In the genomic region with DNA sequence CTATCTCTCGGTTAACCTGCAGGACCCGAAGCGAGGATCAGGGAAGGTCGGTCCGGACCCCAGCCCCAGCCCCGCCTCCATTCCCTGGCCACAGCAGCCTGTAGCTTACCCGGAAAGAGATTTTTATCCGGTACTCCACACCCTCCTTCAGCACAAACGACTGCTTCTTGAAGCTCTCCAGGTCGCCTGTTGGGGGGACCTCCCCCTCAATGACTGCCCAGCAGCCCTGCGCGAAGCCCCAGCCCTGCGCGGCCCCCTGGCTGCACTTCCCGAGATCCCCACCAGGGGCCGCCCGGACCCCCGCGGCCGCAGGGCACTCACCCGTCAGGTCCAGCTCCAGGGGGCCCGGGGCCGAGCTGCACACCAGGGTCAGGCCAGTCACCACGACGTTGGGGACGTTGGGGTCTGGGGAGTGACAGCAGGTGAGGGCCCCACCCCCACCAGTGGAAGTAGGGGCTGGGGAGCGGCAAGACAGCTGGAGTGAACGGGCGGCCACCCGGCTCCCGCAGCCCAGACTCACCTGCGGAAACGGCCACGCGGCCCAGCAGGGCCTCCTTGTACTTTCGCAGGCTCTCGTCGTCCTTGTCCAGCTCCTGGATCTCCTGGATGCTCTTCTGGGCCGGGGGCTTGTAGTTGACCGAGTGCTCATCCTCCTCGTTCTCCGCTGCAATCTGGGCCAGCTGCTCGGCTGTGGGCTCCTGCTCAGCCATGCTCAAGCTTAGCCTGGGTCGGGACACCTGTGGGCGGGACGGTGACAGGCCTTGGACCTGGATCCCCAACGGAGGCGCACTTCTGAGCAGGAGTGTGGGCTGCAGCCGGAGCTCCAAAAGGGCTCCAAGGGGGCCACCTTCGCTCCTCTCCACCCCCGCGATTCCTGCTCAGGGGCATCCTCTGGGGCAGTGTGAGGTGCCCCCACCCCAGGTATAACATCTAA, we compare ENCODE assay signal across 8 cellular contexts. TPM values are rescaled to one million over a fixed set of nuclear protein-coding genes. Genes with fewer than 3 reads are reported as not detected.
DNase-seq lines count a peak whose midpoint lies in the region; ATAC-seq, FAIRE-seq and TF ChIP-seq lines count a peak whose summit lies in the region.

No MANE protein-coding gene starts in this region.

- H3K4me3 ChIP-seq in OCI-LY7 (ENCODE audit: low read depth, low read length, poor library complexity, severe bottlenecking) (peak overlapping the region; percentile 97), K562 (peak overlapping the region; percentile 93)

- no peaks in the 10 kb centered on the region for H3K9me1 ChIP-seq in K562 (ENCODE audit: control insufficient read depth, insufficient read depth, low read length)

- POLR2A ChIA-PET in OCI-LY7 (lab: Charles Lee) (interaction anchor here (0.9 to 2.2 kb wide), 2 partner anchors 24 to 48 kb away, joined by 4 to 18 read pairs; no protein-coding TSS in a partner anchor), K562 (lab: Yijun Ruan, JAX) (interaction anchor here (0.5 to 2.6 kb wide), 26 partner anchors 9 to 527 kb away, joined by 3 to 13 read pairs (median 4); a partner anchor contains a TSS)

- TF ChIP-seq POLR2A in K562 (conservative IDR thresholded peaks at IDR 0.05) = no peak

- in situ Hi-C loops in K562 (cut with MboI) = no loop called here

- TF ChIP-seq RAD21 in K562 (CRISPR knock-in tag; conservative IDR thresholded peaks at IDR 0.05 in 1 of 2, IDR thresholded peaks at IDR 0.05 in 1 of 2) = peak; percentile 18 to 60; a peak in 3 of 4 replicates

- no peaks in the 10 kb centered on the region for H4K20me1 ChIP-seq in OCI-LY7 (ENCODE audit: insufficient read depth, low read length)
- H4K20me1 ChIP-seq in K562 (replicated peaks; ENCODE audit: control insufficient read depth, insufficient read depth, low read length) = peaks cover 37% of the 10 kb centered on the region

- peak; percentile 26 for FAIRE-seq in K562 (lab: Jason Lieb, UNC)

- WGBS in K562 (ENCODE audit: insufficient coverage, low coverage, missing lambda C conversion rate) = 8% methylated on average over 43 of the region's 52 CpGs

- peak overlapping the region; percentile 88 to 98 for H3K9ac ChIP-seq in K562 (ENCODE audit: insufficient read depth in 1 of 2, low read depth in 2 of 2, low read length in 2 of 2)

- H3K4me2 ChIP-seq in OCI-LY7 (ENCODE audit: low read length) = peak overlapping the region; percentile 98
- peak overlapping the region; percentile 93 for H3K4me2 ChIP-seq in K562 (ENCODE audit: insufficient read depth, low read length)

- no peaks in the 10 kb centered on the region for H3K27me3 ChIP-seq in K562 (ENCODE audit: control insufficient read depth in 2 of 2, insufficient read depth in 2 of 2, low read length in 2 of 2)

- DNase-seq in OCI-LY7 (ENCODE audit: low spot score) = peak; percentile 69
- peak; percentile 66 to 76 (median 71) for DNase-seq in K562 (ENCODE audit: extremely low read depth in 1 of 4, low spot score in 3 of 4)
- DNase-seq in islet precursor cell = peak; percentile 87
- DNase-seq in stimulated activated CD4-positive, alpha-beta T cell treated with anti-CD3 and anti-CD28 coated beads, Interleukin-4, amount 100 ng/mL, for 4 hours = peak; percentile 15 to 57
- no peak for DNase-seq in hepatic stellate cell (ENCODE audit: low spot score)

- peak overlapping the region; percentile 85 for H3K27ac ChIP-seq in OCI-LY7 (ENCODE audit: low read depth, low read length, poor library complexity, severe bottlenecking)
- peak overlapping the region; percentile 93 for H3K27ac ChIP-seq in K562 (ENCODE audit: extremely low read depth, low read depth, low read length)

- H3K9me3 ChIP-seq in OCI-LY7 (ENCODE audit: low read length) (no peaks in the 10 kb centered on the region), K562 (replicated peaks; ENCODE audit: control insufficient read depth, insufficient read depth, low read depth, low read length) (no peaks in the 10 kb centered on the region)

- intact Hi-C loops in OCI-LY7 (cut with micrococcal nuclease; ENCODE audit: unreplicated experiment) (loop anchor here (1.0 to 5.0 kb wide), 6 partner anchors 21 to 352 kb away; a partner anchor contains a TSS), K562 (cut with micrococcal nuclease) (no loop called here)

- ATAC-seq in K562 (peak; percentile 50), HG03039 (IDR thresholded peaks at IDR 0.05; ENCODE audit: unreplicated experiment) (no peak), GM19395 (IDR thresholded peaks at IDR 0.05; ENCODE audit: unreplicated experiment) (no peak)

- no peak overlapping the region for H2AFZ ChIP-seq in OCI-LY7 (ENCODE audit: low read length)
- no peak overlapping the region for H2AFZ ChIP-seq in K562 (ENCODE audit: low read depth, low read length)

- H3K4me1 ChIP-seq in OCI-LY7 (ENCODE audit: insufficient read depth, low read length, poor library complexity, severe bottlenecking) (peaks cover 64% of the 10 kb centered on the region), K562 (replicated peaks in 1 of 2; ENCODE audit: control insufficient read depth in 2 of 2, insufficient read depth in 2 of 2, low read length in 2 of 2) (peaks cover 29 to 80% of the 10 kb centered on the region in 2 experiments)

- no peaks in the 10 kb centered on the region for H3K9me2 ChIP-seq in OCI-LY7 (ENCODE audit: insufficient read depth, low read length)

- no peak for TF ChIP-seq EP300 in K562 (IDR thresholded peaks at IDR 0.05; ENCODE audit: low read length)

- CTCF ChIA-PET in OCI-LY7 (lab: Charles Lee; ENCODE audit: unreplicated experiment) (interaction anchor here (0.9 to 1.2 kb wide), 2 partner anchors 11 to 59 kb away, joined by 3 to 4 read pairs; no protein-coding TSS in a partner anchor), K562 (lab: Yijun Ruan, JAX; ENCODE audit: low intra/inter-chr PET ratio) (interaction anchor here (0.8 to 1.0 kb wide), 3 partner anchors 84 to 136 kb away, joined by 3 read pairs; no protein-coding TSS in a partner anchor)

- BruUV-seq in OCI-LY7 (replicated peaks; lab: Mats Ljungman, UMichigan) = no TSS peak
- BruUV-seq in K562 (replicated peaks; lab: Mats Ljungman, UMichigan) = no TSS peak

- peaks cover 63% of the 10 kb centered on the region for H3K36me3 ChIP-seq in OCI-LY7 (ENCODE audit: insufficient read depth, low read length)
- H3K36me3 ChIP-seq in K562 (ENCODE audit: control insufficient read depth, insufficient read depth, low read length) = peaks cover 44% of the 10 kb centered on the region; the same call in 2 of the 3 replicates

- H3K79me2 ChIP-seq in OCI-LY7 (ENCODE audit: insufficient read depth, low read depth, low read length) (peaks cover 31% of the 10 kb centered on the region), K562 (ENCODE audit: control insufficient read depth, insufficient read depth, low read length) (peaks cover 53% of the 10 kb centered on the region)

- TF ChIP-seq CTCF in GM12873 (IDR thresholded peaks at IDR 0.05; ENCODE audit: insufficient read depth, low read depth, low read length, missing control alignments) (peak; percentile 79), OCI-LY7 (conservative IDR thresholded peaks at IDR 0.05; ENCODE audit: low read length) (peak; percentile 94), K562 (IDR thresholded peaks at IDR 0.05 in 2 of 3, conservative IDR thresholded peaks at IDR 0.05 in 1 of 3; ENCODE audit: insufficient read depth in 2 of 3, low read depth in 1 of 3, low read length in 3 of 3) (peak; percentile 74 to 93 (median 90))

RNA-seq across cellular contexts. Expression of a gene that starts 1.6 kb away (rescaled TPM):
- total RNA-seq in OCI-LY7 (2014; rRNA removed; shearing (Covaris generic)) = 233 and 265 TPM in 2 replicates
- 663 and 715 TPM in 2 replicates for total RNA-seq in OCI-LY7 (2022)
- total RNA-seq in K562 (2011; cell fraction: chromatin; rRNA removed; ENCODE audit: low replicate concordance) = 54.5 and 180 TPM in 2 replicates
- 155 and 173 TPM in 2 replicates for total RNA-seq in K562 (2011; cell fraction: nucleolus; rRNA removed)
- total RNA-seq in K562 (2011; cell fraction: nucleoplasm; rRNA removed) = 62.4 and 82.4 TPM in 2 replicates
- total RNA-seq in K562 (2014; rRNA removed) = 110 and 146 TPM in 2 replicates
- 39.8 and 58.3 TPM in 2 replicates for total RNA-seq in K562 (2014; rRNA removed; fragmentation: Illumina TruSeq; extraction: Trizol)
- total RNA-seq in K562 (2015; rRNA removed; fragmentation: Illumina TruSeq; extraction: Trizol) = 105 and 107 TPM in 2 replicates
- 321 and 340 TPM in 2 replicates for total RNA-seq in K562 (2021)
- polyA plus RNA-seq in K562 (2011; rRNA removed) = 23.4 and 33.4 TPM in 2 replicates
- 25.4 and 72.4 TPM in 2 replicates for polyA plus RNA-seq in K562 (2011; cell fraction: cytosol; rRNA removed)
- 85.3 and 131 TPM in 2 replicates for polyA plus RNA-seq in K562 (2011; cell fraction: nucleus; rRNA removed)
- 235 and 249 TPM in 2 replicates for polyA plus RNA-seq in K562 (2012)
- 129 and 227 TPM in 2 replicates for polyA plus RNA-seq in K562 (2014; fragmentation: Illumina TruSeq; extraction: Trizol)
- polyA plus RNA-seq in K562 (2014; fragmentation: Nextera tagmentation; extraction: Ambion mirVana) = 10 to 100 TPM in 1 of 2 experiments, 1 to 10 TPM in 1; 9.6 to 11.2 TPM
- 97.6 and 114 TPM in 2 replicates for polyA plus RNA-seq in K562 (2014; rRNA removed)
- polyA minus RNA-seq in K562 (2011; rRNA and poly(A)+ RNA removed) = 8.6 and 11.9 TPM in 2 replicates
- 45.1 and 68.4 TPM in 2 replicates for polyA minus RNA-seq in K562 (2011; cell fraction: cytosol; rRNA and poly(A)+ RNA removed)
- polyA minus RNA-seq in K562 (2011; cell fraction: nucleus; rRNA and poly(A)+ RNA removed) = 61.9 and 68.2 TPM in 2 replicates

RNA-seq across cellular contexts. Expression of a gene that starts 9.2 kb away (rescaled TPM):
- total RNA-seq in OCI-LY7 (2014; rRNA removed; shearing (Covaris generic)) = 388 and 393 TPM in 2 replicates
- total RNA-seq in OCI-LY7 (2022) (502 and 577 TPM in 2 replicates), K562 (2014; rRNA removed) (587 and 588 TPM in 2 replicates), K562 (2014; rRNA removed; fragmentation: Illumina TruSeq; extraction: Trizol) (296 and 325 TPM in 2 replicates), K562 (2015; rRNA removed; fragmentation: Illumina TruSeq; extraction: Trizol) (404 and 420 TPM in 2 replicates), K562 (2021) (437 and 446 TPM in 2 replicates)
- 722 and 1,069 TPM in 2 replicates for total RNA-seq in K562 (2011; cell fraction: chromatin; rRNA removed; ENCODE audit: low replicate concordance)
- 564 and 610 TPM in 2 replicates for total RNA-seq in K562 (2011; cell fraction: nucleolus; rRNA removed)
- total RNA-seq in K562 (2011; cell fraction: nucleoplasm; rRNA removed) = 598 and 659 TPM in 2 replicates
- polyA plus RNA-seq in K562 (2011; rRNA removed) (75.9 and 116 TPM in 2 replicates), K562 (2014; fragmentation: Illumina TruSeq; extraction: Trizol) (645 and 729 TPM in 2 replicates), K562 (2014; fragmentation: Nextera tagmentation; extraction: Ambion mirVana) (10 to 100 TPM in 1 of 2 experiments, 1 to 10 TPM in 1; 4.4 to 14.9 TPM), K562 (2014; rRNA removed) (181 and 191 TPM in 2 replicates)
- polyA plus RNA-seq in K562 (2011; cell fraction: cytosol; rRNA removed) = 46.6 and 61.5 TPM in 2 replicates
- polyA plus RNA-seq in K562 (2011; cell fraction: nucleus; rRNA removed) = 192 and 245 TPM in 2 replicates
- 600 and 818 TPM in 2 replicates for polyA plus RNA-seq in K562 (2012)
- 66.8 and 103 TPM in 2 replicates for polyA minus RNA-seq in K562 (2011; rRNA and poly(A)+ RNA removed)
- 123 and 191 TPM in 2 replicates for polyA minus RNA-seq in K562 (2011; cell fraction: cytosol; rRNA and poly(A)+ RNA removed)
- 89.0 and 193 TPM in 2 replicates for polyA minus RNA-seq in K562 (2011; cell fraction: nucleus; rRNA and poly(A)+ RNA removed)

RNA-seq across cellular contexts. Expression of a gene that starts 21.9 kb away (rescaled TPM):
- total RNA-seq in OCI-LY7 (2014; rRNA removed; shearing (Covaris generic)) = 474 and 621 TPM in 2 replicates
- total RNA-seq in OCI-LY7 (2022) (377 and 431 TPM in 2 replicates), K562 (2014; rRNA removed) (416 and 428 TPM in 2 replicates), K562 (2014; rRNA removed; fragmentation: Illumina TruSeq; extraction: Trizol) (74.3 and 99.3 TPM in 2 replicates), K562 (2015; rRNA removed; fragmentation: Illumina TruSeq; extraction: Trizol) (225 and 227 TPM in 2 replicates), K562 (2021) (279 and 283 TPM in 2 replicates)
- total RNA-seq in K562 (2011; cell fraction: chromatin; rRNA removed; ENCODE audit: low replicate concordance) = 29.1 and 64.1 TPM in 2 replicates
- 70.7 and 78.0 TPM in 2 replicates for total RNA-seq in K562 (2011; cell fraction: nucleolus; rRNA removed)
- 41.9 and 54.1 TPM in 2 replicates for total RNA-seq in K562 (2011; cell fraction: nucleoplasm; rRNA removed)
- polyA plus RNA-seq in K562 (2011; rRNA removed) (97.2 and 103 TPM in 2 replicates), K562 (2014; fragmentation: Illumina TruSeq; extraction: Trizol) (147 and 154 TPM in 2 replicates), K562 (2014; fragmentation: Nextera tagmentation; extraction: Ambion mirVana) (1 to 10 TPM; 1.9 to 3.7 TPM), K562 (2014; rRNA removed) (206 and 253 TPM in 2 replicates)
- 93.7 and 166 TPM in 2 replicates for polyA plus RNA-seq in K562 (2011; cell fraction: cytosol; rRNA removed)
- polyA plus RNA-seq in K562 (2011; cell fraction: nucleus; rRNA removed) = 98.4 and 110 TPM in 2 replicates
- 112 and 177 TPM in 2 replicates for polyA plus RNA-seq in K562 (2012)
- polyA minus RNA-seq in K562 (2011; rRNA and poly(A)+ RNA removed) = 101 and 147 TPM in 2 replicates
- 92.8 and 121 TPM in 2 replicates for polyA minus RNA-seq in K562 (2011; cell fraction: cytosol; rRNA and poly(A)+ RNA removed)
- 36.5 and 40.0 TPM in 2 replicates for polyA minus RNA-seq in K562 (2011; cell fraction: nucleus; rRNA and poly(A)+ RNA removed)

RNA-seq across cellular contexts. Expression of a gene that starts 22.0 kb away (rescaled TPM):
- total RNA-seq in OCI-LY7 (2014; rRNA removed; shearing (Covaris generic)) = 265 and 315 TPM in 2 replicates
- total RNA-seq in OCI-LY7 (2022) (225 and 227 TPM in 2 replicates), K562 (2014; rRNA removed) (220 and 252 TPM in 2 replicates), K562 (2014; rRNA removed; fragmentation: Illumina TruSeq; extraction: Trizol) (32.5 and 41.2 TPM in 2 replicates), K562 (2015; rRNA removed; fragmentation: Illumina TruSeq; extraction: Trizol) (105 and 111 TPM in 2 replicates), K562 (2021) (214 and 217 TPM in 2 replicates)
- total RNA-seq in K562 (2011; cell fraction: chromatin; rRNA removed; ENCODE audit: low replicate concordance) = 37.2 and 84.5 TPM in 2 replicates
- total RNA-seq in K562 (2011; cell fraction: nucleolus; rRNA removed) = 109 and 116 TPM in 2 replicates
- total RNA-seq in K562 (2011; cell fraction: nucleoplasm; rRNA removed) = 83.3 and 88.4 TPM in 2 replicates
- polyA plus RNA-seq in K562 (2011; rRNA removed) (238 and 354 TPM in 2 replicates), K562 (2014; fragmentation: Illumina TruSeq; extraction: Trizol) (57.2 and 105 TPM in 2 replicates), K562 (2014; fragmentation: Nextera tagmentation; extraction: Ambion mirVana) (100 to 1,000 TPM; 154 to 255 TPM), K562 (2014; rRNA removed) (318 and 338 TPM in 2 replicates)
- polyA plus RNA-seq in K562 (2011; cell fraction: cytosol; rRNA removed) = 720 and 811 TPM in 2 replicates
- 288 and 348 TPM in 2 replicates for polyA plus RNA-seq in K562 (2011; cell fraction: nucleus; rRNA removed)
- 288 and 382 TPM in 2 replicates for polyA plus RNA-seq in K562 (2012)
- 56.1 and 67.4 TPM in 2 replicates for polyA minus RNA-seq in K562 (2011; rRNA and poly(A)+ RNA removed)
- polyA minus RNA-seq in K562 (2011; cell fraction: cytosol; rRNA and poly(A)+ RNA removed) = 52.4 and 82.6 TPM in 2 replicates
- polyA minus RNA-seq in K562 (2011; cell fraction: nucleus; rRNA and poly(A)+ RNA removed) = 24.8 and 36.9 TPM in 2 replicates

RNA-seq across cellular contexts. Expression of a gene that starts 32.5 kb away (rescaled TPM):
- total RNA-seq in OCI-LY7 (2014; rRNA removed; shearing (Covaris generic)) = 3.2 and 3.9 TPM in 2 replicates
- total RNA-seq in OCI-LY7 (2022) = 2.5 and 2.8 TPM in 2 replicates
- total RNA-seq in K562 (2011; cell fraction: chromatin; rRNA removed; ENCODE audit: low replicate concordance) = 0.86 and 1.5 TPM in 2 replicates
- 1.3 TPM in 2 replicates for total RNA-seq in K562 (2011; cell fraction: nucleolus; rRNA removed)
- total RNA-seq in K562 (2011; cell fraction: nucleoplasm; rRNA removed) = 1.2 and 1.4 TPM in 2 replicates
- 0.14 and 0.57 TPM in 2 replicates for total RNA-seq in K562 (2014; rRNA removed)
- 0.07 TPM in 1 of 2 replicates, not detected in the other for total RNA-seq in K562 (2014; rRNA removed; fragmentation: Illumina TruSeq; extraction: Trizol)
- 0.07 and 0.30 TPM in 2 replicates for total RNA-seq in K562 (2015; rRNA removed; fragmentation: Illumina TruSeq; extraction: Trizol)
- total RNA-seq in K562 (2021) = 0.53 and 0.65 TPM in 2 replicates
- 0.03 and 0.07 TPM in 2 replicates for polyA plus RNA-seq in K562 (2011; rRNA removed)
- 0.06 and 0.88 TPM in 2 replicates for polyA plus RNA-seq in K562 (2011; cell fraction: cytosol; rRNA removed)
- polyA plus RNA-seq in K562 (2011; cell fraction: nucleus; rRNA removed) = 0.26 TPM in 1 of 2 replicates, not detected in the other
- polyA plus RNA-seq in K562 (2012) = 0.52 TPM in 1 of 2 replicates, not detected in the other
- polyA plus RNA-seq in K562 (2014; fragmentation: Illumina TruSeq; extraction: Trizol) = 0.07 TPM in 1 of 2 replicates, not detected in the other
- polyA plus RNA-seq in K562 (2014; fragmentation: Nextera tagmentation; extraction: Ambion mirVana) = under 1 TPM; 0.43 to 0.61 TPM
- 0.07 TPM in 1 of 2 replicates, not detected in the other for polyA plus RNA-seq in K562 (2014; rRNA removed)
- 0.21 TPM in 2 replicates for polyA minus RNA-seq in K562 (2011; rRNA and poly(A)+ RNA removed)
- not detected in 2 replicates for polyA minus RNA-seq in K562 (2011; cell fraction: cytosol; rRNA and poly(A)+ RNA removed)
- 0.40 and 0.78 TPM in 2 replicates for polyA minus RNA-seq in K562 (2011; cell fraction: nucleus; rRNA and poly(A)+ RNA removed)
